8 cellular contexts compared by ENCODE assay signal in genomic region chrX:71911731-71912050, GRCh38. TPM values are rescaled to one million over a fixed set of nuclear protein-coding genes. Genes with fewer than 3 reads are reported as not detected.
DNase-seq lines count a peak whose midpoint lies in the region; ATAC-seq and TF ChIP-seq lines count a peak whose summit lies in the region.

No MANE protein-coding gene starts in this region.

- POLR2A ChIA-PET in WTC11 (lab: Charles Lee) = interaction anchor here (1.2 to 2.8 kb wide), 11 partner anchors 8 to 220 kb away, joined by 3 to 24 read pairs (median 6); partner anchors contain the start of gene RTL5

- H3K9me3 Mint-ChIP-seq in WTC11 = no peaks in the 10 kb centered on the region

- H3K4me3 Mint-ChIP-seq in WTC11 = peak overlapping the region; percentile 73

- H3K27ac ChIP-seq in left ventricle myocardium inferior (replicated peaks) (peak overlapping the region; percentile 55), gastrocnemius medialis (peak overlapping the region in 2 of 4 donors; percentile 18 to 25)

- H3K36me3 Mint-ChIP-seq in WTC11 = peaks cover 5% of the 10 kb centered on the region; the same call in 1 of the 2 replicates

- ATAC-seq in WTC11 (no peak), gastrocnemius medialis (no peak), HG02642 (IDR thresholded peaks at IDR 0.05; ENCODE audit: poor library complexity, unreplicated experiment) (no peak), GM19395 (IDR thresholded peaks at IDR 0.05; ENCODE audit: unreplicated experiment) (no peak)

- DNase-seq in EL (peak; percentile 4), WTC11 (ENCODE audit: low spot score) (no peak), left ventricle myocardium inferior (no peak), gastrocnemius medialis (no peak), MV-4-11 (lab: John Stamatoyannopoulos, UW) (no peak), hepatic stellate cell (ENCODE audit: low spot score) (no peak)

- no peaks in the 10 kb centered on the region for H3K27me3 Mint-ChIP-seq in WTC11 (ENCODE audit: low read depth)

- TF ChIP-seq POLR2A in gastrocnemius medialis (IDR thresholded peaks at IDR 0.05) = no peak

- no peak overlapping the region for H3K27ac Mint-ChIP-seq in WTC11

- H3K4me1 ChIP-seq in left ventricle myocardium inferior (peaks cover 8% of the 10 kb centered on the region), gastrocnemius medialis (peaks cover 0 to 3% of the 10 kb centered on the region in 2 donors)

- CTCF ChIA-PET in WTC11 (lab: Charles Lee) = interaction anchor here (0.7 to 3.9 kb wide), 15 partner anchors 8 to 395 kb away, joined by 3 to 47 read pairs (median 17); no protein-coding TSS in a partner anchor

- H3K36me3 ChIP-seq in left ventricle myocardium inferior (no peaks in the 10 kb centered on the region), gastrocnemius medialis (no peaks in the 10 kb centered on the region)

- peaks cover 53% of the 10 kb centered on the region for H3K4me1 Mint-ChIP-seq in WTC11

- H3K4me3 ChIP-seq in left ventricle myocardium inferior (peak overlapping the region; percentile 63), gastrocnemius medialis (peak overlapping the region; percentile 36 to 51 (median 46))

- H3K27me3 ChIP-seq in left ventricle myocardium inferior (ENCODE audit: low read depth) (peaks cover 46% of the 10 kb centered on the region), gastrocnemius medialis (peaks cover 0 to 23% (median 8%) of the 10 kb centered on the region in 3 donors)

- intact Hi-C loops in left ventricle myocardium inferior (cut with micrococcal nuclease) = no loop called here
- intact Hi-C loops in gastrocnemius medialis (cut with DNase I; ENCODE audit: low total_unique reads) = loop anchor here (2.0 to 10.0 kb wide), 2 partner anchors 103 to 215 kb away; no protein-coding TSS in a partner anchor

- H3K9me3 ChIP-seq in left ventricle myocardium inferior (replicated peaks) = no peaks in the 10 kb centered on the region
- H3K9me3 ChIP-seq in gastrocnemius medialis = no peaks in the 10 kb centered on the region

- no peak for TF ChIP-seq CTCF in WTC11 (IDR thresholded peaks at IDR 0.05)
- no peak for TF ChIP-seq CTCF in left ventricle myocardium inferior (IDR thresholded peaks at IDR 0.05; ENCODE audit: borderline replicate concordance)
- TF ChIP-seq CTCF in gastrocnemius medialis (IDR thresholded peaks at IDR 0.05 in 4 of 5, conservative IDR thresholded peaks at IDR 0.05 in 1 of 5) = no peak

- in situ Hi-C loops in gastrocnemius medialis (cut with MboI; ENCODE audit: low sequenced_read_pairs in 4 of 4) = no loop called here

TF ChIP-seq in WTC11, 78 proteins besides CTCF, POLR2A, EP300 and RAD21 (continues in another document):
- TF ChIP-seq FOXJ3 (CRISPR knock-in tag; IDR thresholded peaks at IDR 0.05; ENCODE audit: borderline replicate concordance) = no peak
- TF ChIP-seq ZBTB21 (CRISPR knock-in tag; IDR thresholded peaks at IDR 0.05; ENCODE audit: borderline replicate concordance) = no peak
- TF ChIP-seq PRRX2 (CRISPR knock-in tag; IDR thresholded peaks at IDR 0.05) = no peak
- TF ChIP-seq E2F1 (CRISPR knock-in tag; IDR thresholded peaks at IDR 0.05) = no peak
- TF ChIP-seq ZMAT4 (CRISPR knock-in tag; IDR thresholded peaks at IDR 0.05) = no peak
- TF ChIP-seq AFF4 (CRISPR knock-in tag; IDR thresholded peaks at IDR 0.05; ENCODE audit: borderline replicate concordance) = no peak
- no peak for TF ChIP-seq TP53 (CRISPR knock-in tag; IDR thresholded peaks at IDR 0.05)
- no peak for TF ChIP-seq USF2 (CRISPR knock-in tag; IDR thresholded peaks at IDR 0.05)
- TF ChIP-seq ZNF512 (CRISPR knock-in tag; IDR thresholded peaks at IDR 0.05; ENCODE audit: borderline replicate concordance) = no peak
- TF ChIP-seq NR1H2 (CRISPR knock-in tag; IDR thresholded peaks at IDR 0.05) = no peak
- no peak for TF ChIP-seq E2F4 (CRISPR knock-in tag; IDR thresholded peaks at IDR 0.05; ENCODE audit: borderline replicate concordance, low read depth)

RNA-seq across cellular contexts. Expression of gene NHSL2, which starts 1.0 kb away (rescaled TPM):
- total RNA-seq in WTC11 (2021) = 6.4 to 8.1 TPM (median 7.9 TPM) in 3 replicates
- total RNA-seq in left ventricle myocardium inferior = 3.8 TPM
- total RNA-seq in gastrocnemius medialis = 1 to 10 TPM; 1.5 to 2.7 (median 2.1) TPM
